ENCODE assay signal across 15 cellular contexts in the genomic region with DNA sequence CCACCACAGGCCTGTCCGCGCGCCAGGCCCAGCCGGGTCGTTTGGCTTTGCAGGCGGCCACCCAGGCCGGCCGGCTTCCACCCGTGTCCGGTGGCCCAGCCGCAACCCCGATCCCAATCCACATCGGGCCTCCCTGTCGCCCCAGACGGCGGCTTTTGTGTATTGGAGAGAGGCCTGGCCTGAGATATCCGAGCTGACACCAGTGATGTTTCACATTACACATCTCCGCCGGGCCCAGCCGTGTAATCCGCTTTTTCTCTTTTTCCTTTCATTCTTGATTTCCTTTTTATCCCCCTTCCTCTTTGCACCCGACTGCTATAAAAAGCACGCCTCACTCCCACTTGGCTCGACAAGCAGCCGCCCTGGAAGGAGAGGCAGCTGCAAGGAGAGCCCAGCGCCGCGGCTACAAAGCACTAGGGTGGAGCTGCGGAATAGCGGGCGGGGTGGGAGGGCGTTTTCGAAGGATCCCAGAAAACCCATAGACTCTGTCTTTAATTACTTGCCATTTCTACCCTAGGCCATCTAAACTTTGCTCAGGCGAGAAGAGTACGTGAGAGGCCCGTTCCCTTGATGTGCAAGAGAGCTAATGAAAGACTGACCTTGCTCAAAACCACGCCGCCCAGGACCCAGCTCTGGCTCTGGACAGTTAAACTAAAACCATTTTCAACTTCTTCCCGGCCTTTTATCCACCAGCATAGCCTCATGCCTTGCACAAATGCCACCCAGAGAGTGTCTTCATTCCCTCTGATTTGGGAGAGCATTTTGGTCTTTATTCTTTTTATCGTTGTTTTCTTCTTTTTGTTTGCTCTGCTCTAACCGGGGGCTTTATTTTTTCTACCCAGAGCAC. TPM values are rescaled to one million over a fixed set of nuclear protein-coding genes. Genes with fewer than 3 reads are reported as not detected.
DNase-seq lines count a peak whose midpoint lies in the region; ATAC-seq lines count a peak whose summit lies in the region.
"Had no signal": no experiment of that assay in that cellular context is flagged by ENCODE, and none has a peak within 500 bp of the region (broad histone marks: within the 10 kb centered on the region; RNA-seq: fewer than 3 reads in every experiment).

No MANE protein-coding gene starts in this region.

- H3K9me3 Mint-ChIP-seq in activated T-cell treated with anti-CD3 and anti-CD28 coated beads, Interleukin-2, amount 50 U/mL, for 24 hours: no peaks in the 10 kb centered on the region
- H3K9me3 Mint-ChIP-seq in activated T-helper 1 cell treated with anti-CD3 and anti-CD28 coated beads, Interleukin-12 subunit alpha, Interleukin-12 subunit beta, Interleukin-2, Interleukin-4 antibody, amounts not matched to agents 30 ng/mL and 10 ng/mL and 1 ng/mL, durations not matched to agents 14 hours and 24 hours and 36 hours: peaks cover 5% of the 10 kb centered on the region

- H3K4me1 Mint-ChIP-seq in activated T-cell treated with anti-CD3 and anti-CD28 coated beads, Interleukin-2, amount 50 U/mL, for 24 hours (ENCODE audit: low read depth): peaks cover 61% of the 10 kb centered on the region
- no peaks in the 10 kb centered on the region for H3K4me1 Mint-ChIP-seq in activated T-helper 1 cell treated with anti-CD3 and anti-CD28 coated beads, Interleukin-12 subunit alpha, Interleukin-12 subunit beta, Interleukin-2, Interleukin-4 antibody, amounts not matched to agents 30 ng/mL and 10 ng/mL and 1 ng/mL, durations not matched to agents 14 hours and 24 hours and 36 hours (ENCODE audit: low read depth)

- peak overlapping the region; percentile 39 for H3K4me3 Mint-ChIP-seq in activated T-cell treated with anti-CD3 and anti-CD28 coated beads, Interleukin-2, amount 50 U/mL, for 24 hours
- no peak overlapping the region for H3K4me3 Mint-ChIP-seq in activated T-helper 1 cell treated with anti-CD3 and anti-CD28 coated beads, Interleukin-12 subunit alpha, Interleukin-12 subunit beta, Interleukin-2, Interleukin-4 antibody, amounts not matched to agents 30 ng/mL and 10 ng/mL and 1 ng/mL, durations not matched to agents 14 hours and 24 hours and 36 hours

- intact Hi-C loops in activated T-helper 1 cell treated with anti-CD3 and anti-CD28 coated beads, Interleukin-12 subunit alpha, Interleukin-12 subunit beta, Interleukin-2, Interleukin-4 antibody, amounts not matched to agents 30 ng/mL and 10 ng/mL and 1 ng/mL, durations not matched to agents 14 hours and 24 hours and 36 hours (cut with micrococcal nuclease): loop anchor here (5.0 kb wide), 1 partner anchor 1903 kb away; no protein-coding TSS in a partner anchor

- peaks cover 97% of the 10 kb centered on the region for H3K27me3 Mint-ChIP-seq in activated T-cell treated with anti-CD3 and anti-CD28 coated beads, Interleukin-2, amount 50 U/mL, for 24 hours
- H3K27me3 Mint-ChIP-seq in activated T-helper 1 cell treated with anti-CD3 and anti-CD28 coated beads, Interleukin-12 subunit alpha, Interleukin-12 subunit beta, Interleukin-2, Interleukin-4 antibody, amounts not matched to agents 30 ng/mL and 10 ng/mL and 1 ng/mL, durations not matched to agents 14 hours and 24 hours and 36 hours (ENCODE audit: insufficient read depth): peaks cover 87% of the 10 kb centered on the region

- no peaks in the 10 kb centered on the region for H3K36me3 Mint-ChIP-seq in activated T-cell treated with anti-CD3 and anti-CD28 coated beads, Interleukin-2, amount 50 U/mL, for 24 hours (ENCODE audit: low read depth)
- H3K36me3 Mint-ChIP-seq in activated T-helper 1 cell treated with anti-CD3 and anti-CD28 coated beads, Interleukin-12 subunit alpha, Interleukin-12 subunit beta, Interleukin-2, Interleukin-4 antibody, amounts not matched to agents 30 ng/mL and 10 ng/mL and 1 ng/mL, durations not matched to agents 14 hours and 24 hours and 36 hours (ENCODE audit: low read depth): peaks cover 6% of the 10 kb centered on the region

- H3K9me3 ChIP-seq in iPS-18c (ENCODE audit: control insufficient read depth, insufficient read depth, low read length): peaks cover 7% of the 10 kb centered on the region

- H3K27ac ChIP-seq in caudate nucleus (ENCODE audit: low read depth, low read length): no peak overlapping the region
- H3K27ac ChIP-seq: KMS-11 had no signal

- no peak overlapping the region for H3K27ac Mint-ChIP-seq in activated T-cell treated with anti-CD3 and anti-CD28 coated beads, Interleukin-2, amount 50 U/mL, for 24 hours
- H3K27ac Mint-ChIP-seq in activated T-helper 1 cell treated with anti-CD3 and anti-CD28 coated beads, Interleukin-12 subunit alpha, Interleukin-12 subunit beta, Interleukin-2, Interleukin-4 antibody, amounts not matched to agents 30 ng/mL and 10 ng/mL and 1 ng/mL, durations not matched to agents 14 hours and 24 hours and 36 hours: peak overlapping the region; percentile 80

- ATAC-seq in GM18858 (IDR thresholded peaks at IDR 0.05; ENCODE audit: unreplicated experiment) (no peak), HG03521 (IDR thresholded peaks at IDR 0.05; ENCODE audit: unreplicated experiment) (no peak)
- ATAC-seq: sciatic nerve had no signal

- DNase-seq in activated T-cell treated with anti-CD3 and anti-CD28 coated beads, Interleukin-2, amount 50 U/mL, for 24 hours: no peak
- no peak for DNase-seq in activated T-cell treated with anti-CD3 and anti-CD28 coated beads, Interleukin-2, amount 50 U/mL, for 1 hour
- no peak for DNase-seq in activated T-helper 1 cell treated with anti-CD3 and anti-CD28 coated beads, Interleukin-12 subunit alpha, Interleukin-12 subunit beta, Interleukin-2, Interleukin-4 antibody, amounts not matched to agents 30 ng/mL and 10 ng/mL and 1 ng/mL, durations not matched to agents 14 hours and 24 hours and 36 hours (ENCODE audit: low spot score)
- no peak for DNase-seq in skeletal muscle cell (ENCODE audit: low read depth)
- DNase-seq in caudate nucleus (lab: John Stamatoyannopoulos, UW): no peak
- DNase-seq: central memory CD4-positive, alpha-beta T cell; DMS79 treated with DMSO at 0.1 percent for 48 hours; foreskin melanocyte; RPMI8226 had no signal

- H3K4me3 ChIP-seq in iPS-18c (ENCODE audit: insufficient read depth, low read depth, low read length): peak overlapping the region; percentile 31
- peak overlapping the region; percentile 13 for H3K4me3 ChIP-seq in skeletal muscle cell (ENCODE audit: low read depth, low read length)
- H3K4me3 ChIP-seq: lung had no signal

RNA-seq across cellular contexts. Expression of a gene that starts 3.3 kb away (rescaled TPM):
- not detected in 2 replicates for total RNA-seq in activated T-helper 1 cell treated with anti-CD3 and anti-CD28 coated beads, Interleukin-12 subunit alpha, Interleukin-12 subunit beta, Interleukin-2, Interleukin-4 antibody, amounts not matched to agents 30 ng/mL and 10 ng/mL and 1 ng/mL, durations not matched to agents 14 hours and 24 hours and 36 hours
- total RNA-seq: lung, sciatic nerve had no signal
